In the genomic region with DNA sequence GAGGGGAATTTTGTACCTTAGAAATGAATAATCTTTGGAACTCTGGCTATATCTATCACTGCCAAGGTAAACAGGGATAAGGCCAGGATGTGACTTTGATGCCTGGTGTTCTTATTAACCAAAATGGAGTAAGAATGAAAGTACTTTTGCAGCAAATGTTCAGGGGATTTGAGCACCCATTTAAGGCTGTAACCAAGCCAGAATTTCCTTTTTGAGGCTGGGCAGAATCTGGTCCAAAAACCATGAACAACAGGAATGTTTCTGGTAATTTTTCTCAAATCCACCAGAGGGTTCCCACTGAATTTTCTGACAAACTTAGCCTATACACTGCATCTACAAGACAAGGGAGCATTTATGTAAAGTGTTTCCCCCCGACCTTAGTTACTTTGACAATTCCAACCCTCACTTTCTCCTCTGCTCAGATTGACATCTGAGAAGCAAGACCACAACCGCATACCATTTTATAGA, we compare ENCODE assay signal across 22 cellular contexts.
DNase-seq lines count a peak whose midpoint lies in the region; ATAC-seq, FAIRE-seq and TF ChIP-seq lines count a peak whose summit lies in the region.
"Had no signal": no experiment of that assay in that cellular context is flagged by ENCODE, and none has a peak within 500 bp of the region (broad histone marks: within the 10 kb centered on the region; RNA-seq: fewer than 3 reads in every experiment).

No MANE protein-coding gene starts in this region.

- 0 out of 2 replicates have a peak overlapping the region, but pooled peaks have one; percentile 37 for H3K4me2 ChIP-seq in PC-3 (ENCODE audit: low read length)
- peak overlapping the region; percentile 12; the same call in 1 of the 2 replicates for H3K4me2 ChIP-seq in HepG2 (ENCODE audit: low read depth, low read length)
- H3K4me2 ChIP-seq: GM23338 had no signal

- POLR2A ChIA-PET in A673 (lab: Charles Lee; ENCODE audit: low non-redundant PET), result no interaction called here
- POLR2A ChIA-PET in PC-3 (lab: Charles Lee; ENCODE audit: unreplicated experiment), result no interaction called here
- POLR2A ChIA-PET in HepG2 (lab: Yijun Ruan, JAX), result no interaction called here

- ATAC-seq in PC-3 (no peak), HepG2 (no peak)
- ATAC-seq in activated CD8-positive, alpha-beta memory T cell treated with anti-CD3 and anti-CD28 coated beads, Interleukin-2, amount 10 ng/mL, durations not matched to agents 7 days and 5 days, result no peak
- ATAC-seq: activated CD8-positive, alpha-beta T cell treated with anti-CD3 and anti-CD28 coated beads for 36 hours; activated T-cell treated with anti-CD3 and anti-CD28 coated beads, Interleukin-2, amount 50 U/mL, for 4 hours; GM23338; WTC11 had no signal

- H3K79me2 ChIP-seq in PC-3 (ENCODE audit: low read length) (no peaks in the 10 kb centered on the region), HepG2 (ENCODE audit: insufficient read depth, low read length) (no peaks in the 10 kb centered on the region)

- peak; percentile 17 for DNase-seq in A673 (ENCODE audit: low spot score)
- DNase-seq in PC-3, result peak; percentile 17
- peak; percentile 51 for DNase-seq in choroid plexus epithelial cell (ENCODE audit: low read depth)
- DNase-seq in HepG2 (ENCODE audit: low spot score), result no peak
- no peak for DNase-seq in activated CD8-positive, alpha-beta memory T cell treated with anti-CD3 and anti-CD28 coated beads, Interleukin-2, amount 10 ng/mL, durations not matched to agents 7 days and 5 days
- DNase-seq in HTR-8/SVneo (ENCODE audit: insufficient read length, low spot score), result no peak
- DNase-seq in GM20000 (ENCODE audit: low spot score), result no peak
- DNase-seq in GM19238 (ENCODE audit: insufficient read length, low spot score), result no peak
- DNase-seq: activated CD8-positive, alpha-beta T cell treated with anti-CD3 and anti-CD28 coated beads for 36 hours; activated T-cell treated with anti-CD3 and anti-CD28 coated beads, Interleukin-2, amount 50 U/mL, for 4 hours; DMS79 treated with DMSO at 0.1 percent for 48 hours; endodermal cell; foreskin fibroblast; NCI-H1694 treated with DMSO at 0.1 percent for 48 hours; SHP77 treated with DMSO at 0.1 percent for 48 hours; stimulated activated naive CD4-positive, alpha-beta T cell had no signal

- in situ Hi-C loops in HepG2 (cut with HindIII; ENCODE audit: extremely low pct_ligation_motif_present, low pct_unique_long_range_greater_than_20kb), result no loop called here

- H3K9me2 ChIP-seq in PC-3 (replicated peaks; ENCODE audit: low read length), result no peaks in the 10 kb centered on the region

- WGBS in HepG2 (ENCODE audit: low lambda C conversion rate), result 27% methylated on average over 2 of the region's 2 CpGs

- H3F3A ChIP-seq in PC-3 (ENCODE audit: low read length, unreplicated experiment), result no peaks in the 10 kb centered on the region

- H3K4me1 Mint-ChIP-seq in activated CD8-positive, alpha-beta memory T cell treated with anti-CD3 and anti-CD28 coated beads, Interleukin-2, amount 10 ng/mL, durations not matched to agents 7 days and 5 days, result no peaks in the 10 kb centered on the region
- H3K4me1 Mint-ChIP-seq: activated naive CD4-positive, alpha-beta T cell treated with anti-CD3 and anti-CD28 coated beads, Interleukin-2, amount 50 U/mL, for 24 hours; central memory CD8-positive, alpha-beta T cell had no signal

- no peak for TF ChIP-seq POLR2A in HepG2 (IDR thresholded peaks at IDR 0.05; ENCODE audit: insufficient read depth in 1 of 2, low read depth in 2 of 2, low read length in 2 of 2)

- no peaks in the 10 kb centered on the region for H3K27me3 ChIP-seq in A673 (replicated peaks; ENCODE audit: insufficient read depth, low read depth, low read length, poor library complexity)
- no peaks in the 10 kb centered on the region for H3K27me3 ChIP-seq in PC-3 (ENCODE audit: low read length)
- H3K27me3 ChIP-seq in HepG2 (ENCODE audit: control insufficient read depth in 1 of 2, insufficient read depth in 2 of 2, low read length in 2 of 2), result peaks cover 1 to 3% of the 10 kb centered on the region in 2 experiments; a peak in 1 of 5 replicates
- H3K27me3 ChIP-seq: neutrophil, tibial nerve had no signal

- H3K36me3 Mint-ChIP-seq in activated CD8-positive, alpha-beta memory T cell treated with anti-CD3 and anti-CD28 coated beads, Interleukin-2, amount 10 ng/mL, durations not matched to agents 7 days and 5 days, result no peaks in the 10 kb centered on the region
- H3K36me3 Mint-ChIP-seq: activated naive CD4-positive, alpha-beta T cell treated with anti-CD3 and anti-CD28 coated beads, Interleukin-2, amount 50 U/mL, for 24 hours; WTC11 had no signal

- no TSS peak for BruUV-seq in A673 (replicated peaks; lab: Mats Ljungman, UMichigan)
- BruUV-seq in PC-3 (replicated peaks; lab: Mats Ljungman, UMichigan), result no TSS peak
- no TSS peak for BruUV-seq in HepG2 (replicated peaks; lab: Mats Ljungman, UMichigan)

- H3K9ac ChIP-seq in PC-3 (ENCODE audit: low read length), result no peak overlapping the region
- H3K9ac ChIP-seq in HepG2 (ENCODE audit: insufficient read depth, low read depth, low read length), result no peak overlapping the region

- TF ChIP-seq RAD21 in HepG2 (CRISPR knock-in tag; IDR thresholded peaks at IDR 0.05), result no peak

- no peaks in the 10 kb centered on the region for H3K9me3 ChIP-seq in A673 (ENCODE audit: low read depth, low read length, poor library complexity, severe bottlenecking)
- no peaks in the 10 kb centered on the region for H3K9me3 ChIP-seq in PC-3 (ENCODE audit: low read length)
- no peaks in the 10 kb centered on the region for H3K9me3 ChIP-seq in HepG2 (ENCODE audit: low read length)
- H3K9me3 ChIP-seq: neutrophil, tibial nerve had no signal

- peaks cover 17% of the 10 kb centered on the region for H3K4me1 ChIP-seq in A673 (ENCODE audit: insufficient read depth, low read length, poor library complexity, severe bottlenecking)
- peaks cover 34% of the 10 kb centered on the region for H3K4me1 ChIP-seq in PC-3 (ENCODE audit: insufficient read depth, low read length)
- H3K4me1 ChIP-seq in HepG2 (ENCODE audit: insufficient read depth, low read length), result peaks cover 30% of the 10 kb centered on the region

- H2AFZ ChIP-seq in PC-3 (ENCODE audit: low read length) (no peak overlapping the region), HepG2 (ENCODE audit: low read length) (no peak overlapping the region)
- H2AFZ ChIP-seq: GM23338 had no signal

- H3K36me3 ChIP-seq in A673 (ENCODE audit: insufficient read depth, low read length, poor library complexity, severe bottlenecking) (no peaks in the 10 kb centered on the region), PC-3 (ENCODE audit: low read depth, low read length) (no peaks in the 10 kb centered on the region), HepG2 (replicated peaks in 1 of 2; ENCODE audit: control insufficient read depth in 1 of 2, insufficient read depth in 2 of 2, low read length in 2 of 2) (no peaks in the 10 kb centered on the region)
- H3K36me3 ChIP-seq: neutrophil, tibial nerve had no signal

- H3K27me3 Mint-ChIP-seq in activated CD8-positive, alpha-beta memory T cell treated with anti-CD3 and anti-CD28 coated beads, Interleukin-2, amount 10 ng/mL, durations not matched to agents 7 days and 5 days, result peaks cover 5% of the 10 kb centered on the region
- H3K27me3 Mint-ChIP-seq: activated CD8-positive, alpha-beta T cell treated with anti-CD3 and anti-CD28 coated beads for 36 hours; central memory CD8-positive, alpha-beta T cell had no signal

- TF ChIP-seq CTCF in A673 (conservative IDR thresholded peaks at IDR 0.05; ENCODE audit: low read depth, low read length) (no peak), PC-3 (conservative IDR thresholded peaks at IDR 0.05; ENCODE audit: low read depth, low read length) (peak; percentile 19; the same call in 1 of the 2 replicates), choroid plexus epithelial cell (conservative IDR thresholded peaks at IDR 0.05; ENCODE audit: low read depth, low read length) (peak; percentile 25), HepG2 (CRISPR knock-in tag; IDR thresholded peaks at IDR 0.05) (no peak), GM20000 (IDR thresholded peaks at IDR 0.05; ENCODE audit: extremely low read depth, missing control alignments) (no peak)

- H3K9me3 Mint-ChIP-seq in activated CD8-positive, alpha-beta memory T cell treated with anti-CD3 and anti-CD28 coated beads, Interleukin-2, amount 10 ng/mL, durations not matched to agents 7 days and 5 days (ENCODE audit: low read depth), result no peaks in the 10 kb centered on the region
- H3K9me3 Mint-ChIP-seq: activated CD8-positive, alpha-beta T cell treated with anti-CD3 and anti-CD28 coated beads for 36 hours; activated naive CD4-positive, alpha-beta T cell treated with anti-CD3 and anti-CD28 coated beads, Interleukin-2, amount 50 U/mL, for 24 hours; activated T-cell treated with anti-CD3 and anti-CD28 coated beads, Interleukin-2, amount 50 U/mL, for 4 hours; central memory CD8-positive, alpha-beta T cell; endodermal cell; WTC11 had no signal

- no peaks in the 10 kb centered on the region for H4K20me1 ChIP-seq in PC-3 (ENCODE audit: low read length)
- no peaks in the 10 kb centered on the region for H4K20me1 ChIP-seq in HepG2 (ENCODE audit: insufficient read depth, low read length)

- H3K27ac ChIP-seq in A673 (ENCODE audit: low read depth, low read length, poor library complexity, severe bottlenecking) (no peak overlapping the region), PC-3 (ENCODE audit: low read length) (no peak overlapping the region), HepG2 (ENCODE audit: extremely low read length, insufficient read depth, low read length) (no peak overlapping the region)
- H3K27ac ChIP-seq: neutrophil had no signal

- no peak overlapping the region for H3K4me3 Mint-ChIP-seq in activated CD8-positive, alpha-beta memory T cell treated with anti-CD3 and anti-CD28 coated beads, Interleukin-2, amount 10 ng/mL, durations not matched to agents 7 days and 5 days
- H3K4me3 Mint-ChIP-seq: activated CD8-positive, alpha-beta T cell treated with anti-CD3 and anti-CD28 coated beads for 36 hours; activated naive CD4-positive, alpha-beta T cell treated with anti-CD3 and anti-CD28 coated beads, Interleukin-2, amount 50 U/mL, for 24 hours; activated T-cell treated with anti-CD3 and anti-CD28 coated beads, Interleukin-2, amount 50 U/mL, for 4 hours; central memory CD8-positive, alpha-beta T cell; endodermal cell; GM23338; WTC11 had no signal

- no peak for TF ChIP-seq EP300 in HepG2 (IDR thresholded peaks at IDR 0.05; ENCODE audit: low read depth in 2 of 2, low read length in 2 of 2)
- no peak for TF ChIP-seq EP300 in HepG2 (CRISPR knock-in tag; IDR thresholded peaks at IDR 0.05; ENCODE audit: borderline replicate concordance)

- no peak overlapping the region for H3K27ac Mint-ChIP-seq in activated CD8-positive, alpha-beta memory T cell treated with anti-CD3 and anti-CD28 coated beads, Interleukin-2, amount 10 ng/mL, durations not matched to agents 7 days and 5 days
- H3K27ac Mint-ChIP-seq: activated CD8-positive, alpha-beta T cell treated with anti-CD3 and anti-CD28 coated beads for 36 hours; activated naive CD4-positive, alpha-beta T cell treated with anti-CD3 and anti-CD28 coated beads, Interleukin-2, amount 50 U/mL, for 24 hours; endodermal cell; GM23338; WTC11 had no signal

- no peak overlapping the region for H3K4me3 ChIP-seq in A673 (ENCODE audit: low read depth, low read length, poor library complexity, severe bottlenecking)
- no peak overlapping the region for H3K4me3 ChIP-seq in PC-3 (ENCODE audit: low read length)
- no peak overlapping the region for H3K4me3 ChIP-seq in choroid plexus epithelial cell (ENCODE audit: low read depth, low read length)
- no peak overlapping the region for H3K4me3 ChIP-seq in HepG2 (replicated peaks in 1 of 3; ENCODE audit: insufficient read depth in 1 of 3, low read depth in 2 of 3, low read length in 3 of 3)
- H3K4me3 ChIP-seq: GM23338, tibial nerve had no signal

- intact Hi-C loops in A673 (cut with micrococcal nuclease; ENCODE audit: unreplicated experiment), result no loop called here
- intact Hi-C loops in PC-3 (cut with micrococcal nuclease), result no loop called here
- intact Hi-C loops in HepG2 (cut with micrococcal nuclease; ENCODE audit: unreplicated experiment), result loop anchor here (5.0 kb wide), 1 partner anchor 194 kb away; no protein-coding TSS in a partner anchor

- CTCF ChIA-PET in A673 (lab: Charles Lee) (interaction anchor here (0.6 kb wide), 2 partner anchors 118 to 811 kb away, joined by 3 to 6 read pairs; no protein-coding TSS in a partner anchor), PC-3 (lab: Charles Lee) (no interaction called here), HepG2 (lab: Yijun Ruan, JAX; ENCODE audit: low intra/inter-chr PET ratio, low total read pairs) (no interaction called here)
- CTCF ChIA-PET in activated CD8-positive, alpha-beta memory T cell treated with anti-CD3 and anti-CD28 coated beads, Interleukin-2, amount 10 ng/mL, durations not matched to agents 7 days and 5 days (lab: Charles Lee), result no interaction called here

- FAIRE-seq in HepG2 (lab: Jason Lieb, UNC) (peak; percentile 36), HTR-8/SVneo (lab: Jason Lieb, UNC) (no peak)

Comparison
In these comparisons a context has a peak if more than half of its experiments do, and no peak if none do; other contexts are left out.
1. DNase-seq: peak in A673 (single experiment), PC-3 (single experiment) and choroid plexus epithelial cell (single experiment); none in HepG2 (single experiment), activated CD8-positive, alpha-beta memory T cell treated with anti-CD3 and anti-CD28 coated beads, Interleukin-2, amount 10 ng/mL, durations not matched to agents 7 days and 5 days (single experiment), HTR-8/SVneo (single experiment), GM20000 (single experiment) and GM19238 (single experiment).
2. CTCF ChIP-seq: peak in PC-3 (single experiment) and choroid plexus epithelial cell (single experiment); none in A673 (single experiment), HepG2 (single experiment) and GM20000 (single experiment).